19 cellular contexts compared by ENCODE assay signal in the genomic region with DNA sequence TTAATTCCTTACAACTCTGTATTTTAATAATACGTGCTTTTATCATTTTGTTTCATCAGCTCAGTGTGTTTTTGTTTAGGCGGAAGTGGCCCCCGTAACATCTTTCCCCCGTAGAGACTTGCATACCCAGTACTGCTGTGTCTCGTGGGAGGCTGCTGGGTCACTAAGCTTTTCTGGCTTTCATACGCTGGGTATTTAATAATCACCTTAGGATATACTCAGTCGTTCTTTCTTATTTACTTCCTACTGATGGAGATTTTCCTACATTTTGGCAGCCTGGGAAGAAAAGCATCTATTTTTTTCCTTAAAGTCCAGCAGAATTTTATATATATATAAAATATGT. TPM values are rescaled to one million over a fixed set of nuclear protein-coding genes. Genes with fewer than 3 reads are reported as not detected.
DNase-seq lines count a peak whose midpoint lies in the region; ATAC-seq, FAIRE-seq and TF ChIP-seq lines count a peak whose summit lies in the region.
"Had no signal": no experiment of that assay in that cellular context is flagged by ENCODE, and none has a peak within 500 bp of the region (broad histone marks: within the 10 kb centered on the region; RNA-seq: fewer than 3 reads in every experiment).

No MANE protein-coding gene starts in this region.

- 92 to 93% methylated on average over 7 of the region's 7 CpGs for WGBS in sigmoid colon, 2 donors

- H3K36me3 ChIP-seq in H7 (replicated peaks; ENCODE audit: control insufficient read depth, insufficient read depth, low read length) = peaks cover 26% of the 10 kb centered on the region
- H3K36me3 ChIP-seq in RWPE2 (ENCODE audit: low read depth) = peaks cover 72% of the 10 kb centered on the region
- H3K36me3 ChIP-seq in sigmoid colon = peaks cover 24 to 86% (median 46%) of the 10 kb centered on the region in 4 donors

- H3K4me3 ChIP-seq in H7 (ENCODE audit: insufficient read depth, low read depth, low read length) (no peak overlapping the region), RWPE2 (ENCODE audit: severe bottlenecking) (no peak overlapping the region), sigmoid colon (no peak overlapping the region)
- H3K4me3 ChIP-seq: tibial nerve had no signal

- no peak for TF ChIP-seq POLR2A in sigmoid colon (IDR thresholded peaks at IDR 0.05)

- in situ Hi-C loops in G401 (cut with HindIII; ENCODE audit: low sequenced_read_pairs) = no loop called here

- no peak for TF ChIP-seq CTCF in RWPE2 (IDR thresholded peaks at IDR 0.05; ENCODE audit: poor library complexity, severe bottlenecking)
- no peak for TF ChIP-seq CTCF in sigmoid colon (IDR thresholded peaks at IDR 0.05)

- H3K27ac ChIP-seq in RWPE2 (ENCODE audit: poor library complexity, severe bottlenecking) (peak overlapping the region; percentile 85), sigmoid colon (peak overlapping the region in 3 of 4 donors; percentile 4 to 37 (median 8))

- peak; percentile 44 for ATAC-seq in RWPE2 (ENCODE audit: low read depth)
- ATAC-seq: CD8-positive, alpha-beta T cell had no signal

- intact Hi-C loops in sigmoid colon (cut with DNase I) = loop anchor here (2.0 kb wide), 1 partner anchor 93 kb away; no protein-coding TSS in a partner anchor

- no peak for TF ChIP-seq EP300 in sigmoid colon (IDR thresholded peaks at IDR 0.05)

- H3K4me1 ChIP-seq in RWPE2 (ENCODE audit: insufficient read depth, poor library complexity, severe bottlenecking) (peaks cover 16% of the 10 kb centered on the region), sigmoid colon (no peaks in the 10 kb centered on the region)

- peak; percentile 44 for DNase-seq in H7
- no peak for DNase-seq in RWPE2 (ENCODE audit: low spot score)
- DNase-seq in epidermal melanocyte (ENCODE audit: insufficient read length, low spot score) = peak; percentile 30
- no peak for DNase-seq in sigmoid colon
- no peak for DNase-seq in G401 (ENCODE audit: low spot score)
- DNase-seq in frontal cortex (ENCODE audit: low spot score in 2 of 2) = no peak
- DNase-seq in NCI-H1105 treated with DMSO at 0.1 percent for 48 hours (lab: John Stamatoyannopoulos, UW) = no peak
- no peak for DNase-seq in NCI-H1930 (lab: John Stamatoyannopoulos, UW)
- DNase-seq: activated CD4-positive, alpha-beta T cell treated with anti-CD3 and anti-CD28 coated beads, Interleukin-2, amount 10 ng/mL, durations not matched to agents 7 days and 5 days; activated naive CD8-positive, alpha-beta T cell treated with anti-CD3 and anti-CD28 coated beads, Interleukin-2, amount 10 ng/mL, durations not matched to agents 7 days and 5 days; CD8-positive, alpha-beta T cell; DMS79 treated with DMSO at 0.1 percent for 48 hours; NCI-H2107; NCI-H510A treated with DMSO at 0.1 percent for 48 hours; Right ventricle myocardium superior; stimulated activated CD4-positive, alpha-beta T cell treated with anti-CD3 and anti-CD28 coated beads, Interleukin-2, amount 100 ng/mL, for 24 hours; stimulated activated naive CD4-positive, alpha-beta T cell treated with Interleukin-2 at 50 U/mL for 16 hours had no signal

- no peaks in the 10 kb centered on the region for H3K9me3 ChIP-seq in RWPE2 (ENCODE audit: severe bottlenecking)
- H3K9me3 ChIP-seq in sigmoid colon = no peaks in the 10 kb centered on the region
- H3K9me3 ChIP-seq: tibial nerve had no signal

- no peaks in the 10 kb centered on the region for H3K27me3 ChIP-seq in H7 (ENCODE audit: control insufficient read depth, insufficient read depth, low read length)
- no peaks in the 10 kb centered on the region for H3K27me3 ChIP-seq in RWPE2 (ENCODE audit: insufficient read depth, poor library complexity, severe bottlenecking)
- H3K27me3 ChIP-seq in sigmoid colon = no peaks in the 10 kb centered on the region
- H3K27me3 ChIP-seq: tibial nerve had no signal

- no peak for FAIRE-seq in frontal cortex (lab: Jason Lieb, UNC)
- FAIRE-seq: GM12892 had no signal

RNA-seq across cellular contexts. Expression of gene SFSWAP, which starts 26.6 kb away (rescaled TPM):
- total RNA-seq in H7 (2014; rRNA removed; shearing (Covaris generic)) = 33.4 and 43.2 TPM in 2 replicates
- 10 to 100 TPM; 25.7 to 42.9 (median 33.3) TPM for total RNA-seq in sigmoid colon
- polyA plus RNA-seq in sigmoid colon = 10 to 100 TPM; 10.8 to 28.1 (median 11.6) TPM
- total RNA-seq in G401 (2014; rRNA removed; shearing (Covaris generic)) = 21.4 and 23.7 TPM in 2 replicates
- total RNA-seq in frontal cortex = 21.2 TPM

Comparison
In these comparisons a context has a peak if more than half of its experiments do, and no peak if none do; other contexts are left out.
1. DNase-seq: peak in H7 (single experiment) and epidermal melanocyte (single experiment); none in RWPE2 (single experiment), sigmoid colon (single experiment), G401 (single experiment), frontal cortex (0 of 2), NCI-H1105 treated with DMSO at 0.1 percent for 48 hours (single experiment) and NCI-H1930 (0 of 2).